In genomic region chr2:11127791-11128190, GRCh38 we compare ENCODE assay signal across 15 cellular contexts.
"Had no signal": no experiment of that assay in that cellular context is flagged by ENCODE, and none has a peak within 500 bp of the region (broad histone marks: within the 10 kb centered on the region; RNA-seq: fewer than 3 reads in every experiment).

No MANE protein-coding gene starts in this region.

- H3K9me3 Mint-ChIP-seq: neural crest cell had no signal

- ATAC-seq: gastroesophageal sphincter, left ventricle myocardium superior had no signal

- H3K4me3 Mint-ChIP-seq: neural crest cell had no signal

- DNase-seq: activated CD4-positive, alpha-beta T cell treated with anti-CD3 and anti-CD28 coated beads, Interleukin-2, amount 50 U/mL, for 1 hour; activated CD4-positive, CD25-positive, alpha-beta regulatory T cell; activated naive CD4-positive, alpha-beta T cell treated with anti-CD3 and anti-CD28 coated beads, Interleukin-2, amount 50 U/mL, for 16 hours; amniotic stem cell; brain microvascular endothelial cell; cerebellar nuclear complex; dermis blood vessel endothelial cell; left ventricle myocardium superior; mesenchymal stem cell; ovary; retina; tibial artery; uterus had no signal
